Comparison of ENCODE assay signal across 1 cellular context in the genomic region with DNA sequence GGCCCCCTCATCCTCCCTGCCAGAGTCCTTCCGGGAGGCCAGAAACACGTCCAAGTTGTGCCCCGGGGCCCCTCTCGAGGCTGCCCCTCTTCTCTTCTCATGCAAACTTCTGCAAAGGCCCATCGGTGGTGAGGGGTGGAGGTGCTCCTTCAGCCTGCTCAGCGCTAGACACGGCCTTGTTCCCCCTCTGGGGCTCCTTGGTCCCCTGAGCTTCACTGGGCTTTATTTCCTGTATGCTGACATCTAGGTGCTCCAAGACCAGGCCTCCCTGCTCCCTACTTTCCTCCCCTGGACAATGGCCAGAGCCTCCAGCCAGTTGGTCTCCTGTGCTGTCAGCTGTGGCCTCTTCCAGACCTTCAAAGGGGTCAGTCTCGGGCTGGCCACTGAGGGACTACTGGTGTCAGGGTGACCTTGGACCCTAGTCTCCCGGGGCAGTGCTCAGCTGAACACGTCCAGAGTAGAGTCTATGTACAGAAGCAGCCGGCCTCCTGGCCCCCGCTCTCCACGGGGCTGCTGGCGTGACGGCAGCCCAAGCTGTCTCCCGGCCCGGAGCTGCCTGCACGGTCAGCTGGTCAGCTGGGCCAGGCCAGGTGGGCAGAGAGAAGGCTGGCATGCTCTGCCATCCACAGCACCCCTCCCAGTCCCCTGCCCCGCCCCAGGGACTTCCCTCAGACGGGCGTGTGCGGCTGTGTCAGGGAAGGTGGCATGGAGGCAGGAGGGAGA.
TF ChIP-seq lines count a peak whose summit lies in the region.

No MANE protein-coding gene starts in this region.

TF ChIP-seq in HepG2, 621 proteins besides CTCF, POLR2A, EP300 and RAD21 (continued from another document and continues in another):
- TF ChIP-seq RNF2 (conservative IDR thresholded peaks at IDR 0.05; ENCODE audit: low read depth) (no peak; the same call in 1 of the 2 replicates), RAD51 (IDR thresholded peaks at IDR 0.05; ENCODE audit: borderline replicate concordance) (no peak), PLRG1 (conservative IDR thresholded peaks at IDR 0.05) (no peak), ZNF766 (CRISPR knock-in tag; IDR thresholded peaks at IDR 0.05; ENCODE audit: borderline replicate concordance) (no peak), ETV5 (CRISPR knock-in tag; IDR thresholded peaks at IDR 0.05; ENCODE audit: borderline replicate concordance) (peak; percentile 54; the same call in 1 of the 2 replicates), BORCS8-MEF2B (CRISPR knock-in tag; IDR thresholded peaks at IDR 0.05) (peak; percentile 69; the same call in 1 of the 2 replicates), ZNF441 (CRISPR knock-in tag; IDR thresholded peaks at IDR 0.05; ENCODE audit: borderline replicate concordance) (peak; percentile 74; the same call in 1 of the 2 replicates), NFE2 (CRISPR knock-in tag; IDR thresholded peaks at IDR 0.05) (no peak), PHF8 (CRISPR knock-in tag; IDR thresholded peaks at IDR 0.05) (no peak), ZKSCAN8 (CRISPR knock-in tag; IDR thresholded peaks at IDR 0.05; ENCODE audit: borderline replicate concordance) (peak; percentile 74; the same call in 1 of the 2 replicates), ZC3H4 (CRISPR knock-in tag; IDR thresholded peaks at IDR 0.05; ENCODE audit: borderline replicate concordance) (no peak), ZNF607 (CRISPR knock-in tag; IDR thresholded peaks at IDR 0.05; ENCODE audit: borderline replicate concordance) (peak; percentile 70; the same call in 1 of the 2 replicates), HMG20B (CRISPR knock-in tag; conservative IDR thresholded peaks at IDR 0.05) (no peak), ZNF292 (CRISPR knock-in tag; IDR thresholded peaks at IDR 0.05; ENCODE audit: borderline replicate concordance, low read depth) (peak; percentile 82; the same call in 1 of the 2 replicates), ZNF792 (CRISPR knock-in tag; IDR thresholded peaks at IDR 0.05) (no peak), CREB1 (IDR thresholded peaks at IDR 0.05) (no peak), CREB1 (CRISPR knock-in tag; IDR thresholded peaks at IDR 0.05) (no peak), KLF6 (CRISPR knock-in tag; IDR thresholded peaks at IDR 0.05) (no peak), CBX5 (CRISPR knock-in tag; IDR thresholded peaks at IDR 0.05; ENCODE audit: borderline replicate concordance) (no peak; the same call in 1 of the 2 replicates), ZNF761 (CRISPR knock-in tag; conservative IDR thresholded peaks at IDR 0.05) (peak; percentile 46; the same call in 1 of the 2 replicates), ZNF619 (CRISPR knock-in tag; IDR thresholded peaks at IDR 0.05) (0 out of 2 replicates have a peak, but pooled peaks have one; percentile 58), ZMYM4 (CRISPR knock-in tag; IDR thresholded peaks at IDR 0.05) (peak; percentile 34; the same call in 1 of the 2 replicates), ZNF460 (CRISPR knock-in tag; IDR thresholded peaks at IDR 0.05; ENCODE audit: borderline replicate concordance) (peak; percentile 22; the same call in 1 of the 2 replicates), ZNF10 (CRISPR knock-in tag; IDR thresholded peaks at IDR 0.05; ENCODE audit: borderline replicate concordance, low read depth) (no peak), REPIN1 (CRISPR knock-in tag; IDR thresholded peaks at IDR 0.05; ENCODE audit: borderline replicate concordance, low read depth) (peak; percentile 48; the same call in 1 of the 2 replicates), ZFYVE20 (CRISPR knock-in tag; IDR thresholded peaks at IDR 0.05; ENCODE audit: borderline replicate concordance, low read depth) (no peak), ZFP36L2 (CRISPR knock-in tag; IDR thresholded peaks at IDR 0.05) (no peak), U2AF2 (IDR thresholded peaks at IDR 0.05; ENCODE audit: low read depth, low read length) (no peak)
- TF ChIP-seq, protein P1, sequence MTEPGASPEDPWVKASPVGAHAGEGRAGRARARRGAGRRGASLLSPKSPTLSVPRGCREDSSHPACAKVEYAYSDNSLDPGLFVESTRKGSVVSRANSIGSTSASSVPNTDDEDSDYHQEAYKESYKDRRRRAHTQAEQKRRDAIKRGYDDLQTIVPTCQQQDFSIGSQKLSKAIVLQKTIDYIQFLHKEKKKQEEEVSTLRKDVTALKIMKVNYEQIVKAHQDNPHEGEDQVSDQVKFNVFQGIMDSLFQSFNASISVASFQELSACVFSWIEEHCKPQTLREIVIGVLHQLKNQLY (CRISPR knock-in tag; IDR thresholded peaks at IDR 0.05): peak; percentile 78; the same call in 1 of the 2 replicates
- TF ChIP-seq, protein P2, sequence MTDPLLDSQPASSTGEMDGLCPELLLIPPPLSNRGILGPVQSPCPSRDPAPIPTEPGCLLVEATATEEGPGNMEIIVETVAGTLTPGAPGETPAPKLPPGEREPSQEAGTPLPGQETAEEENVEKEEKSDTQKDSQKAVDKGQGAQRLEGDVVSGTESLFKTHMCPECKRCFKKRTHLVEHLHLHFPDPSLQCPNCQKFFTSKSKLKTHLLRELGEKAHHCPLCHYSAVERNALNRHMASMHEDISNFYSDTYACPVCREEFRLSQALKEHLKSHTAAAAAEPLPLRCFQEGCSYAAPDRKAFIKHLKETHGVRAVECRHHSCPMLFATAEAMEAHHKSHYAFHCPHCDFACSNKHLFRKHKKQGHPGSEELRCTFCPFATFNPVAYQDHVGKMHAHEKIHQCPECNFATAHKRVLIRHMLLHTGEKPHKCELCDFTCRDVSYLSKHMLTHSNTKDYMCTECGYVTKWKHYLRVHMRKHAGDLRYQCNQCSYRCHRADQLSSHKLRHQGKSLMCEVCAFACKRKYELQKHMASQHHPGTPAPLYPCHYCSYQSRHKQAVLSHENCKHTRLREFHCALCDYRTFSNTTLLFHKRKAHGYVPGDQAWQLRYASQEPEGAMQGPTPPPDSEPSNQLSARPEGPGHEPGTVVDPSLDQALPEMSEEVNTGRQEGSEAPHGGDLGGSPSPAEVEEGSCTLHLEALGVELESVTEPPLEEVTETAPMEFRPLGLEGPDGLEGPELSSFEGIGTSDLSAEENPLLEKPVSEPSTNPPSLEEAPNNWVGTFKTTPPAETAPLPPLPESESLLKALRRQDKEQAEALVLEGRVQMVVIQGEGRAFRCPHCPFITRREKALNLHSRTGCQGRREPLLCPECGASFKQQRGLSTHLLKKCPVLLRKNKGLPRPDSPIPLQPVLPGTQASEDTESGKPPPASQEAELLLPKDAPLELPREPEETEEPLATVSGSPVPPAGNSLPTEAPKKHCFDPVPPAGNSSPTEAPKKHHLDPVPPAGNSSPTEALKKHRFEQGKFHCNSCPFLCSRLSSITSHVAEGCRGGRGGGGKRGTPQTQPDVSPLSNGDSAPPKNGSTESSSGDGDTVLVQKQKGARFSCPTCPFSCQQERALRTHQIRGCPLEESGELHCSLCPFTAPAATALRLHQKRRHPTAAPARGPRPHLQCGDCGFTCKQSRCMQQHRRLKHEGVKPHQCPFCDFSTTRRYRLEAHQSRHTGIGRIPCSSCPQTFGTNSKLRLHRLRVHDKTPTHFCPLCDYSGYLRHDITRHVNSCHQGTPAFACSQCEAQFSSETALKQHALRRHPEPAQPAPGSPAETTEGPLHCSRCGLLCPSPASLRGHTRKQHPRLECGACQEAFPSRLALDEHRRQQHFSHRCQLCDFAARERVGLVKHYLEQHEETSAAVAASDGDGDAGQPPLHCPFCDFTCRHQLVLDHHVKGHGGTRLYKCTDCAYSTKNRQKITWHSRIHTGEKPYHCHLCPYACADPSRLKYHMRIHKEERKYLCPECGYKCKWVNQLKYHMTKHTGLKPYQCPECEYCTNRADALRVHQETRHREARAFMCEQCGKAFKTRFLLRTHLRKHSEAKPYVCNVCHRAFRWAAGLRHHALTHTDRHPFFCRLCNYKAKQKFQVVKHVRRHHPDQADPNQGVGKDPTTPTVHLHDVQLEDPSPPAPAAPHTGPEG (CRISPR knock-in tag; IDR thresholded peaks at IDR 0.05): no peak
- TF ChIP-seq, protein P3, sequence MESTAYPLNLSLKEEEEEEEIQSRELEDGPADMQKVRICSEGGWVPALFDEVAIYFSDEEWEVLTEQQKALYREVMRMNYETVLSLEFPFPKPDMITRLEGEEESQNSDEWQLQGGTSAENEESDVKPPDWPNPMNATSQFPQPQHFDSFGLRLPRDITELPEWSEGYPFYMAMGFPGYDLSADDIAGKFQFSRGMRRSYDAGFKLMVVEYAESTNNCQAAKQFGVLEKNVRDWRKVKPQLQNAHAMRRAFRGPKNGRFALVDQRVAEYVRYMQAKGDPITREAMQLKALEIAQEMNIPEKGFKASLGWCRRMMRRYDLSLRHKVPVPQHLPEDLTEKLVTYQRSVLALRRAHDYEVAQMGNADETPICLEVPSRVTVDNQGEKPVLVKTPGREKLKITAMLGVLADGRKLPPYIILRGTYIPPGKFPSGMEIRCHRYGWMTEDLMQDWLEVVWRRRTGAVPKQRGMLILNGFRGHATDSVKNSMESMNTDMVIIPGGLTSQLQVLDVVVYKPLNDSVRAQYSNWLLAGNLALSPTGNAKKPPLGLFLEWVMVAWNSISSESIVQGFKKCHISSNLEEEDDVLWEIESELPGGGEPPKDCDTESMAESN (CRISPR knock-in tag; conservative IDR thresholded peaks at IDR 0.05): peak; percentile 45; the same call in 1 of the 2 replicates
- TF ChIP-seq, protein P4, sequence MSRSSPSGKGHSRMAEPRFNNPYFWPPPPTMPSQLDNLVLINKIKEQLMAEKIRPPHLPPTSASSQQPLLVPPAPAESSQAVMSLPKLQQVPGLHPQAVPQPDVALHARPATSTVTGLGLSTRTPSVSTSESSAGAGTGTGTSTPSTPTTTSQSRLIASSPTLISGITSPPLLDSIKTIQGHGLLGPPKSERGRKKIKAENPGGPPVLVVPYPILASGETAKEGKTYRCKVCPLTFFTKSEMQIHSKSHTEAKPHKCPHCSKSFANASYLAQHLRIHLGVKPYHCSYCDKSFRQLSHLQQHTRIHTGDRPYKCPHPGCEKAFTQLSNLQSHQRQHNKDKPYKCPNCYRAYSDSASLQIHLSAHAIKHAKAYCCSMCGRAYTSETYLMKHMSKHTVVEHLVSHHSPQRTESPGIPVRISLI (CRISPR knock-in tag; IDR thresholded peaks at IDR 0.05; ENCODE audit: borderline replicate concordance): no peak
- TF ChIP-seq, protein P5, sequence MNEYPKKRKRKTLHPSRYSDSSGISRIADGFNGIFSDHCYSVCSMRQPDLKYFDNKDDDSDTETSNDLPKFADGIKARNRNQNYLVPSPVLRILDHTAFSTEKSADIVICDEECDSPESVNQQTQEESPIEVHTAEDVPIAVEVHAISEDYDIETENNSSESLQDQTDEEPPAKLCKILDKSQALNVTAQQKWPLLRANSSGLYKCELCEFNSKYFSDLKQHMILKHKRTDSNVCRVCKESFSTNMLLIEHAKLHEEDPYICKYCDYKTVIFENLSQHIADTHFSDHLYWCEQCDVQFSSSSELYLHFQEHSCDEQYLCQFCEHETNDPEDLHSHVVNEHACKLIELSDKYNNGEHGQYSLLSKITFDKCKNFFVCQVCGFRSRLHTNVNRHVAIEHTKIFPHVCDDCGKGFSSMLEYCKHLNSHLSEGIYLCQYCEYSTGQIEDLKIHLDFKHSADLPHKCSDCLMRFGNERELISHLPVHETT (CRISPR knock-in tag; conservative IDR thresholded peaks at IDR 0.05): no peak
- TF ChIP-seq, protein P6, sequence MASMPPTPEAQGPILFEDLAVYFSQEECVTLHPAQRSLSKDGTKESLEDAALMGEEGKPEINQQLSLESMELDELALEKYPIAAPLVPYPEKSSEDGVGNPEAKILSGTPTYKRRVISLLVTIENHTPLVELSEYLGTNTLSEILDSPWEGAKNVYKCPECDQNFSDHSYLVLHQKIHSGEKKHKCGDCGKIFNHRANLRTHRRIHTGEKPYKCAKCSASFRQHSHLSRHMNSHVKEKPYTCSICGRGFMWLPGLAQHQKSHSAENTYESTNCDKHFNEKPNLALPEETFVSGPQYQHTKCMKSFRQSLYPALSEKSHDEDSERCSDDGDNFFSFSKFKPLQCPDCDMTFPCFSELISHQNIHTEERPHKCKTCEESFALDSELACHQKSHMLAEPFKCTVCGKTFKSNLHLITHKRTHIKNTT (CRISPR knock-in tag; IDR thresholded peaks at IDR 0.05): no peak
- TF ChIP-seq, protein P7, sequence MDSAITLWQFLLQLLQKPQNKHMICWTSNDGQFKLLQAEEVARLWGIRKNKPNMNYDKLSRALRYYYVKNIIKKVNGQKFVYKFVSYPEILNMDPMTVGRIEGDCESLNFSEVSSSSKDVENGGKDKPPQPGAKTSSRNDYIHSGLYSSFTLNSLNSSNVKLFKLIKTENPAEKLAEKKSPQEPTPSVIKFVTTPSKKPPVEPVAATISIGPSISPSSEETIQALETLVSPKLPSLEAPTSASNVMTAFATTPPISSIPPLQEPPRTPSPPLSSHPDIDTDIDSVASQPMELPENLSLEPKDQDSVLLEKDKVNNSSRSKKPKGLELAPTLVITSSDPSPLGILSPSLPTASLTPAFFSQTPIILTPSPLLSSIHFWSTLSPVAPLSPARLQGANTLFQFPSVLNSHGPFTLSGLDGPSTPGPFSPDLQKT (CRISPR knock-in tag; IDR thresholded peaks at IDR 0.05; ENCODE audit: borderline replicate concordance): no peak
- TF ChIP-seq, protein P8, sequence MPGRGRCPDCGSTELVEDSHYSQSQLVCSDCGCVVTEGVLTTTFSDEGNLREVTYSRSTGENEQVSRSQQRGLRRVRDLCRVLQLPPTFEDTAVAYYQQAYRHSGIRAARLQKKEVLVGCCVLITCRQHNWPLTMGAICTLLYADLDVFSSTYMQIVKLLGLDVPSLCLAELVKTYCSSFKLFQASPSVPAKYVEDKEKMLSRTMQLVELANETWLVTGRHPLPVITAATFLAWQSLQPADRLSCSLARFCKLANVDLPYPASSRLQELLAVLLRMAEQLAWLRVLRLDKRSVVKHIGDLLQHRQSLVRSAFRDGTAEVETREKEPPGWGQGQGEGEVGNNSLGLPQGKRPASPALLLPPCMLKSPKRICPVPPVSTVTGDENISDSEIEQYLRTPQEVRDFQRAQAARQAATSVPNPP (CRISPR knock-in tag; IDR thresholded peaks at IDR 0.05): no peak
- TF ChIP-seq, protein P9, sequence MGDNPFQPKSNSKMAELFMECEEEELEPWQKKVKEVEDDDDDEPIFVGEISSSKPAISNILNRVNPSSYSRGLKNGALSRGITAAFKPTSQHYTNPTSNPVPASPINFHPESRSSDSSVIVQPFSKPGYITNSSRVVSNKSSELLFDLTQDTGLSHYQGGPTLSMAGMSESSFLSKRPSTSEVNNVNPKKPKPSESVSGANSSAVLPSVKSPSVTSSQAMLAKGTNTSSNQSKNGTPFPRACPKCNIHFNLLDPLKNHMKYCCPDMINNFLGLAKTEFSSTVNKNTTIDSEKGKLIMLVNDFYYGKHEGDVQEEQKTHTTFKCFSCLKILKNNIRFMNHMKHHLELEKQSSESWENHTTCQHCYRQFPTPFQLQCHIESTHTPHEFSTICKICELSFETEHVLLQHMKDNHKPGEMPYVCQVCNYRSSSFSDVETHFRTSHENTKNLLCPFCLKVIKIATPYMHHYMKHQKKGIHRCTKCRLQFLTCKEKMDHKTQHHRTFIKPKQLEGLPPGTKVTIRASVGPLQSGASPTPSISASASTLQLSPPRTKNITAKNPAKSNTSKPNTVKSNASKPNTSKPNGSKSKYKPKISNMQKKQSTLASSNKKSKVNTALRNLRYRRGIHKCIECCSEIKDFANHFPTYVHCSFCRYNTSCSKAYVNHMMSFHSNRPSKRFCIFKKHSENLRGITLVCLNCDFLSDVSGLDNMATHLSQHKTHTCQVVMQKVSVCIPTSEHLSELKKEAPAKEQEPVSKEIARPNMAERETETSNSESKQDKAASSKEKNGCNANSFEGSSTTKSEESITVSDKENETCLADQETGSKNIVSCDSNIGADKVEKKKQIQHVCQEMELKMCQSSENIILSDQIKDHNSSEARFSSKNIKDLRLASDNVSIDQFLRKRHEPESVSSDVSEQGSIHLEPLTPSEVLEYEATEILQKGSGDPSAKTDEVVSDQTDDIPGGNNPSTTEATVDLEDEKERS (CRISPR knock-in tag; IDR thresholded peaks at IDR 0.05): no peak; the same call in 1 of the 2 replicates
